Comparison of ENCODE assay signal across 1 cellular context in the genomic region with DNA sequence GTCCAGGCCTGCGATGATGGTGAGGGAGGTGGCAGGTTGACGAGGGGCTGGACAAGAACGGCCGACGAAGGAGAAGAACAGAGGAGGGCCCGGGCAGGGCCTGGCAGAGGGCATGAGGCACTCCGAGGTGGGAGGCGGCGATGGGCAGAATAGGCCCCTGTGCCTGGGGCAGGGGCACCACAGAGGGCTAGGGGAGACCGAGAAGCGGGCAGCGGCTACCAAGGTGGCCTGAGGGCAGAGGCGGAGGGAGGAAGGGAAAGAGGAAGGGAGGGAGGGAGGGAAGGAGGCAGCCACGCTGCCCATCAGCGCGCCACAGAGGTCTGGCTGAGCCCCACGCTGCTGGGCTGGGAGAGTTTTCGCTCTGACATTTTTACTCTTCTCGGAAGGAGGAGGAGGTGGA.
TF ChIP-seq lines count a peak whose summit lies in the region.

No MANE protein-coding gene starts in this region.

TF ChIP-seq in IMR-90, 13 proteins besides CTCF, POLR2A, EP300 and RAD21:
- TF ChIP-seq BHLHE40 (IDR thresholded peaks at IDR 0.05; ENCODE audit: low read depth, low read length) (no peak), MAZ (IDR thresholded peaks at IDR 0.05; ENCODE audit: borderline replicate concordance, low read depth, low read length) (no peak), ELK1 (IDR thresholded peaks at IDR 0.05; ENCODE audit: borderline replicate concordance, low read depth, low read length) (no peak), CHD1 (IDR thresholded peaks at IDR 0.05; ENCODE audit: low read depth, low read length) (no peak), CEBPB (IDR thresholded peaks at IDR 0.05; ENCODE audit: low read depth, low read length) (no peak), FOS (IDR thresholded peaks at IDR 0.05; ENCODE audit: low read depth, low read length) (no peak), MAFK (IDR thresholded peaks at IDR 0.05; ENCODE audit: low read depth, low read length) (no peak), RCOR1 (IDR thresholded peaks at IDR 0.05; ENCODE audit: insufficient replicate concordance, low read length) (no peak), MXI1 (IDR thresholded peaks at IDR 0.05; ENCODE audit: borderline replicate concordance, low read depth, low read length) (no peak), RFX5 (IDR thresholded peaks at IDR 0.05; ENCODE audit: low read depth, low read length) (no peak), SMC3 (IDR thresholded peaks at IDR 0.05; ENCODE audit: low read depth, low read length) (no peak)
- TF ChIP-seq, protein P1, sequence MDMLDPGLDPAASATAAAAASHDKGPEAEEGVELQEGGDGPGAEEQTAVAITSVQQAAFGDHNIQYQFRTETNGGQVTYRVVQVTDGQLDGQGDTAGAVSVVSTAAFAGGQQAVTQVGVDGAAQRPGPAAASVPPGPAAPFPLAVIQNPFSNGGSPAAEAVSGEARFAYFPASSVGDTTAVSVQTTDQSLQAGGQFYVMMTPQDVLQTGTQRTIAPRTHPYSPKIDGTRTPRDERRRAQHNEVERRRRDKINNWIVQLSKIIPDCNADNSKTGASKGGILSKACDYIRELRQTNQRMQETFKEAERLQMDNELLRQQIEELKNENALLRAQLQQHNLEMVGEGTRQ (IDR thresholded peaks at IDR 0.05; ENCODE audit: low read depth, low read length): no peak
TF ChIP-seq in IMR-90: peak in this region for 0.
